Comparison of ENCODE assay signal across 19 cellular contexts in genomic region chr15:48869966-48870365, GRCh38. TPM values are rescaled to one million over a fixed set of nuclear protein-coding genes. Genes with fewer than 3 reads are reported as not detected.
DNase-seq lines count a peak whose midpoint lies in the region; ATAC-seq, FAIRE-seq and TF ChIP-seq lines count a peak whose summit lies in the region.
"Had no signal": no experiment of that assay in that cellular context is flagged by ENCODE, and none has a peak within 500 bp of the region (broad histone marks: within the 10 kb centered on the region; RNA-seq: fewer than 3 reads in every experiment).

No MANE protein-coding gene starts in this region.

- peak overlapping the region; percentile 46; the same call in 1 of the 2 replicates for H3K9ac ChIP-seq in PC-3 (ENCODE audit: low read length)
- no peak overlapping the region for H3K9ac ChIP-seq in endothelial cell of umbilical vein (replicated peaks; ENCODE audit: extremely low read depth, insufficient read depth, low read length)
- H3K9ac ChIP-seq in neural progenitor cell: no peak overlapping the region
- H3K9ac ChIP-seq: BLaER1 had no signal

- H2AFZ ChIP-seq in PC-3 (ENCODE audit: low read length) (no peak overlapping the region), endothelial cell of umbilical vein (ENCODE audit: low read depth, low read length) (no peak overlapping the region), neural progenitor cell (replicated peaks) (no peak overlapping the region)
- H2AFZ ChIP-seq: GM23338 had no signal

- H3F3A ChIP-seq in PC-3 (ENCODE audit: low read length, unreplicated experiment): no peaks in the 10 kb centered on the region
- no peaks in the 10 kb centered on the region for H3F3A ChIP-seq in neural progenitor cell (ENCODE audit: low read depth)

- no peaks in the 10 kb centered on the region for H3K27me3 ChIP-seq in PC-3 (ENCODE audit: low read length)
- H3K27me3 ChIP-seq in endothelial cell of umbilical vein (ENCODE audit: control insufficient read depth in 2 of 2, insufficient read depth in 2 of 2, low read length in 2 of 2): peaks cover 9 to 11% of the 10 kb centered on the region in 2 experiments
- H3K27me3 ChIP-seq in neural progenitor cell: peaks cover 8% of the 10 kb centered on the region
- no peaks in the 10 kb centered on the region for H3K27me3 ChIP-seq in upper lobe of right lung
- H3K27me3 ChIP-seq: BLaER1 had no signal

- no peaks in the 10 kb centered on the region for H3K36me3 Mint-ChIP-seq in neural progenitor cell
- H3K36me3 Mint-ChIP-seq: CD4-positive, CD25-positive, alpha-beta regulatory T cell; CD8-positive, alpha-beta T cell had no signal

- no peak for TF ChIP-seq POLR2A in endothelial cell of umbilical vein (IDR thresholded peaks at IDR 0.05; ENCODE audit: low read depth, low read length)

- TF ChIP-seq CTCF in PC-3 (conservative IDR thresholded peaks at IDR 0.05; ENCODE audit: low read depth, low read length) (no peak), endothelial cell of umbilical vein (IDR thresholded peaks at IDR 0.05; ENCODE audit: extremely low read depth in 1 of 2, insufficient read depth in 1 of 2, low read depth in 1 of 2, low read length in 2 of 2) (no peak), neural progenitor cell (IDR thresholded peaks at IDR 0.05) (no peak), upper lobe of right lung (IDR thresholded peaks at IDR 0.05) (no peak)

- dilution Hi-C loops in endothelial cell of umbilical vein (cut with MboI; ENCODE audit: extremely low pct_ligation_motif_present, low sequenced_read_pairs): no loop called here

- intact Hi-C loops in PC-3 (cut with micrococcal nuclease) (loop anchor here (2.0 to 5.0 kb wide), 2 partner anchors 37 to 59 kb away; no protein-coding TSS in a partner anchor), endothelial cell of umbilical vein (cut with micrococcal nuclease) (loop anchor here (2.0 to 10.0 kb wide), 2 partner anchors 93 to 1485 kb away; partner anchors contain the start of genes GABPB1 and SHC4), upper lobe of right lung (cut with DNase I) (loop anchor here (10.0 kb wide), 1 partner anchor 275 kb away; no protein-coding TSS in a partner anchor)

- no TSS peak for BruUV-seq in PC-3 (replicated peaks; lab: Mats Ljungman, UMichigan)
- BruUV-seq in endothelial cell of umbilical vein (replicated peaks; lab: Mats Ljungman, UMichigan): no TSS peak

- H3K36me3 ChIP-seq in PC-3 (ENCODE audit: low read depth, low read length) (no peaks in the 10 kb centered on the region), endothelial cell of umbilical vein (ENCODE audit: control insufficient read depth in 2 of 2, extremely low read depth in 1 of 2, insufficient read depth in 2 of 2, low read length in 2 of 2) (no peaks in the 10 kb centered on the region), neural progenitor cell (no peaks in the 10 kb centered on the region), upper lobe of right lung (no peaks in the 10 kb centered on the region)
- H3K36me3 ChIP-seq: BLaER1 had no signal

- H3K4me3 Mint-ChIP-seq in neural progenitor cell: no peak overlapping the region
- H3K4me3 Mint-ChIP-seq: CD4-positive, CD25-positive, alpha-beta regulatory T cell; CD8-positive, alpha-beta T cell; GM23338; H9 had no signal

- H3K79me2 ChIP-seq in PC-3 (ENCODE audit: low read length): no peaks in the 10 kb centered on the region
- H3K79me2 ChIP-seq in endothelial cell of umbilical vein (ENCODE audit: control insufficient read depth, insufficient read depth, low read length): no peaks in the 10 kb centered on the region
- no peaks in the 10 kb centered on the region for H3K79me2 ChIP-seq in neural progenitor cell (ENCODE audit: low read depth)

- H3K9me3 ChIP-seq in PC-3 (ENCODE audit: low read length): no peaks in the 10 kb centered on the region
- no peaks in the 10 kb centered on the region for H3K9me3 ChIP-seq in endothelial cell of umbilical vein (replicated peaks; ENCODE audit: control insufficient read depth, insufficient read depth, low read length)
- no peaks in the 10 kb centered on the region for H3K9me3 ChIP-seq in neural progenitor cell (ENCODE audit: low read depth)
- H3K9me3 ChIP-seq in upper lobe of right lung: no peaks in the 10 kb centered on the region
- H3K9me3 ChIP-seq: BLaER1, Caco-2 had no signal

- H3K4me2 ChIP-seq in PC-3 (ENCODE audit: low read length) (no peak overlapping the region), endothelial cell of umbilical vein (ENCODE audit: insufficient read depth, low read length) (no peak overlapping the region), neural progenitor cell (no peak overlapping the region)
- H3K4me2 ChIP-seq: BLaER1, GM23338 had no signal

- FAIRE-seq in endothelial cell of umbilical vein (lab: Jason Lieb, UNC): peak; percentile 35
- FAIRE-seq: G401.6, GM12892 had no signal

- no peaks in the 10 kb centered on the region for H3K9me2 ChIP-seq in PC-3 (replicated peaks; ENCODE audit: low read length)

- H3K9me1 ChIP-seq in endothelial cell of umbilical vein (replicated peaks; ENCODE audit: control insufficient read depth, extremely low read depth, insufficient read depth, low read length): no peaks in the 10 kb centered on the region

- peak overlapping the region; percentile 80 for H3K27ac ChIP-seq in PC-3 (ENCODE audit: low read length)
- H3K27ac ChIP-seq in endothelial cell of umbilical vein (ENCODE audit: insufficient read depth, low read depth, low read length): no peak overlapping the region
- no peak overlapping the region for H3K27ac ChIP-seq in neural progenitor cell
- no peak overlapping the region for H3K27ac ChIP-seq in upper lobe of right lung
- H3K27ac ChIP-seq: BLaER1, C4-2B had no signal

- H3K4me3 ChIP-seq in PC-3 (ENCODE audit: low read length) (no peak overlapping the region), endothelial cell of umbilical vein (replicated peaks in 1 of 3; ENCODE audit: insufficient read depth in 1 of 3, low read depth in 1 of 3, low read length in 3 of 3) (no peak overlapping the region), neural progenitor cell (no peak overlapping the region), upper lobe of right lung (no peak overlapping the region)
- H3K4me3 ChIP-seq: BLaER1, GM23338 had no signal

- peaks cover 17% of the 10 kb centered on the region for H3K4me1 Mint-ChIP-seq in neural progenitor cell
- H3K4me1 Mint-ChIP-seq: CD4-positive, CD25-positive, alpha-beta regulatory T cell had no signal

- CTCF ChIA-PET in PC-3 (lab: Charles Lee): interaction anchor here (0.7 kb wide), 1 partner anchor 1223 kb away, joined by 5 read pairs; no protein-coding TSS in a partner anchor
- CTCF ChIA-PET in endothelial cell of umbilical vein (lab: Charles Lee): interaction anchor here (1.0 to 1.2 kb wide), 3 partner anchors 8 to 1275 kb away, joined by 3 to 5 read pairs (median 4); no protein-coding TSS in a partner anchor

- H3K27me3 Mint-ChIP-seq in neural progenitor cell (ENCODE audit: insufficient read depth, low read depth): peaks cover 3% of the 10 kb centered on the region

- H3K4me1 ChIP-seq in PC-3 (ENCODE audit: insufficient read depth, low read length): peaks cover 40% of the 10 kb centered on the region
- peaks cover 12% of the 10 kb centered on the region for H3K4me1 ChIP-seq in endothelial cell of umbilical vein (ENCODE audit: control insufficient read depth, extremely low read depth, insufficient read depth, low read length)
- H3K4me1 ChIP-seq in neural progenitor cell: peaks cover 23% of the 10 kb centered on the region
- H3K4me1 ChIP-seq in upper lobe of right lung: no peaks in the 10 kb centered on the region
- H3K4me1 ChIP-seq: BLaER1, Caco-2 had no signal

- POLR2A ChIA-PET in PC-3 (lab: Charles Lee; ENCODE audit: unreplicated experiment): no interaction called here
- POLR2A ChIA-PET in endothelial cell of umbilical vein (lab: Charles Lee): no interaction called here

- ATAC-seq in PC-3 (no peak), upper lobe of right lung (peak; percentile 16), GM18520 (IDR thresholded peaks at IDR 0.05; ENCODE audit: unreplicated experiment) (no peak)
- ATAC-seq: CD8-positive, alpha-beta T cell; GM23338; HCT116 had no signal

- H3K27ac Mint-ChIP-seq in neural progenitor cell: no peak overlapping the region
- H3K27ac Mint-ChIP-seq: CD4-positive, CD25-positive, alpha-beta regulatory T cell; CD8-positive, alpha-beta T cell; GM23338; H9 had no signal

- no peaks in the 10 kb centered on the region for H3K9me3 Mint-ChIP-seq in neural progenitor cell
- H3K9me3 Mint-ChIP-seq: CD8-positive, alpha-beta T cell; GM23338; H9 had no signal

- no peak for DNase-seq in PC-3
- no peak for DNase-seq in endothelial cell of umbilical vein (ENCODE audit: low read depth, low spot score)
- peak; percentile 39 for DNase-seq in neural progenitor cell (ENCODE audit: low spot score)
- no peak for DNase-seq in upper lobe of right lung
- DNase-seq in globus pallidus (ENCODE audit: low spot score): no peak
- no peak for DNase-seq in NCI-H1436 (lab: John Stamatoyannopoulos, UW)
- DNase-seq: Caco-2; CD4-positive, CD25-positive, alpha-beta regulatory T cell; CD8-positive, alpha-beta T cell; DMS153; DND-41; H9 had no signal

- H4K20me1 ChIP-seq in PC-3 (ENCODE audit: low read length) (no peaks in the 10 kb centered on the region), endothelial cell of umbilical vein (replicated peaks; ENCODE audit: control insufficient read depth, extremely low read depth, insufficient read depth, low read length) (no peaks in the 10 kb centered on the region), neural progenitor cell (ENCODE audit: low read depth) (no peaks in the 10 kb centered on the region)
- H4K20me1 ChIP-seq: BLaER1 had no signal

RNA-seq across cellular contexts. Expression of gene EID1, which starts 8.0 kb away (rescaled TPM):
- 98.7 and 115 TPM in 2 replicates for total RNA-seq in PC-3 (2014; rRNA removed)
- total RNA-seq in endothelial cell of umbilical vein: 146 and 153 TPM in 2 replicates
- 95.8 and 155 TPM in 2 replicates for polyA plus RNA-seq in endothelial cell of umbilical vein
- polyA plus RNA-seq in endothelial cell of umbilical vein (2011; cell fraction: cytosol; rRNA removed): 185 and 194 TPM in 2 replicates
- 60.5 and 93.6 TPM in 2 replicates for polyA plus RNA-seq in endothelial cell of umbilical vein (2011; cell fraction: nucleus; rRNA removed)
- 113 and 148 TPM in 2 replicates for polyA plus RNA-seq in endothelial cell of umbilical vein (2012)
- polyA minus RNA-seq in endothelial cell of umbilical vein: 56.3 and 56.9 TPM in 2 replicates
- polyA minus RNA-seq in endothelial cell of umbilical vein (2011; cell fraction: cytosol; rRNA and poly(A)+ RNA removed): 97.1 TPM
- polyA minus RNA-seq in endothelial cell of umbilical vein (2011; cell fraction: nucleus; rRNA and poly(A)+ RNA removed): 14.6 and 18.1 TPM in 2 replicates
- 205 and 292 TPM in 2 replicates for total RNA-seq in neural progenitor cell (ENCODE audit: low replicate concordance)
- total RNA-seq in upper lobe of right lung: 95.3 TPM

RNA-seq across cellular contexts. Expression of gene CEP152, which starts 59.1 kb away (rescaled TPM):
- total RNA-seq in PC-3 (2014; rRNA removed) (7.5 and 8.2 TPM in 2 replicates), endothelial cell of umbilical vein (13.8 and 15.7 TPM in 2 replicates), neural progenitor cell (ENCODE audit: low replicate concordance) (23.5 and 191 TPM in 2 replicates), upper lobe of right lung (4.2 TPM)
- polyA plus RNA-seq in endothelial cell of umbilical vein: 1.1 and 3.0 TPM in 2 replicates
- polyA plus RNA-seq in endothelial cell of umbilical vein (2011; cell fraction: cytosol; rRNA removed): 1.3 and 1.4 TPM in 2 replicates
- 6.9 and 9.2 TPM in 2 replicates for polyA plus RNA-seq in endothelial cell of umbilical vein (2011; cell fraction: nucleus; rRNA removed)
- polyA plus RNA-seq in endothelial cell of umbilical vein (2012): 4.5 and 6.7 TPM in 2 replicates
- 12.9 and 19.2 TPM in 2 replicates for polyA minus RNA-seq in endothelial cell of umbilical vein
- polyA minus RNA-seq in endothelial cell of umbilical vein (2011; cell fraction: cytosol; rRNA and poly(A)+ RNA removed): 10.3 TPM
- polyA minus RNA-seq in endothelial cell of umbilical vein (2011; cell fraction: nucleus; rRNA and poly(A)+ RNA removed): 27.6 and 29.2 TPM in 2 replicates
